In genomic region chr10:27550823-27551222, GRCh38 we compare ENCODE assay signal across 9 cellular contexts.
"Had no signal": no experiment of that assay in that cellular context is flagged by ENCODE, and none has a peak within 500 bp of the region (broad histone marks: within the 10 kb centered on the region; RNA-seq: fewer than 3 reads in every experiment).

No MANE protein-coding gene starts in this region.

- H3K4me2 ChIP-seq: GM23338 had no signal

- FAIRE-seq: H1, H54, HTR-8/SVneo had no signal

- H3K4me1 ChIP-seq: HAP-1 had no signal

- H3K36me3 ChIP-seq: HAP-1 had no signal

- DNase-seq: HFFc6, KG1 had no signal

- H2AFZ ChIP-seq: GM23338 had no signal

- H3K4me3 ChIP-seq: GM23338, HAP-1 had no signal

- H3K4me3 Mint-ChIP-seq: GM23338, HFFc6, IgD-negative memory B cell had no signal

- H3K27me3 Mint-ChIP-seq: IgD-negative memory B cell had no signal

- H3K27ac Mint-ChIP-seq: GM23338, HFFc6, IgD-negative memory B cell had no signal

- H3K9me3 ChIP-seq: HAP-1 had no signal

- H3K9me3 Mint-ChIP-seq: GM23338, HFFc6 had no signal

- ATAC-seq: GM23338, HCT116 had no signal

- H3K4me1 Mint-ChIP-seq: IgD-negative memory B cell had no signal
